ENCODE assay signal across 1 cellular context in the genomic region with DNA sequence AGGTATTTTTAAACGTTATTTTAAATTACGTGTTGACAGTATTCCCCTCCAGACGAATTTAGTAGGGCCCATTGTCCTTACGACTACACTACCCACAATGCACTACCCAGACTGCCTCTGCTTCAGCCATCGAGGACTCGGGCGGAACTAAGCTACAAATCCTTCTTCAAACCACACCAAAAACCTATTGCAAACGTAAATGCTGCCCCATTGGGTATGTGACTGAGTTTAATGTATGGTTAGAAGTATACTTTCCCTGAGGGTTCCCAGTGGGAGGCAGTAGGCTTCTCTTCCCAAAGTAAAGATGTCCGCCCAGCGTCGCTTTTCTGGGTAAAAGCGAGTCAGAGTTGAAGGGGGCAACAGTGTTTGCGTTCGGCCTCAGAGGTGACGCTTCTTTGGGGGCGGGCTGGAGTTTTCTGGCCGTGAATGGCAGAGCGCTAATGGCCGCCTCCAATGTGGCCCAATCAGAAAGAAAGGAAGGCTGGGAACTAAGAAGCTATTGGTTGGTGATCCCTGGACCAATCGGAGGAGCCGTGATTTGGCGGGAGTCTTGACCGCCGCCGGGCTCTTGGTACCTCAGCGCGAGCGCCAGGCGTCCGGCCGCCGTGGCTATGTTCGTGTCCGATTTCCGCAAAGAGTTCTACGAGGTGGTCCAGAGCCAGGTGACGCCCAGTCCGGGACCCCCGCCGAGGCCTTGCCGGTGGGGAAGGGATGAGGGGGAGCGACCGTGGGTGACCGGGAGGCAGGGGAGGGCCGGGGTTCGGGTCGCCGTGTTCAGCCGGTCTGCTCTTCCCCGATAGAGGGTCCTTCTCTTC.
TF ChIP-seq lines count a peak whose summit lies in the region.

A gene with protein sequence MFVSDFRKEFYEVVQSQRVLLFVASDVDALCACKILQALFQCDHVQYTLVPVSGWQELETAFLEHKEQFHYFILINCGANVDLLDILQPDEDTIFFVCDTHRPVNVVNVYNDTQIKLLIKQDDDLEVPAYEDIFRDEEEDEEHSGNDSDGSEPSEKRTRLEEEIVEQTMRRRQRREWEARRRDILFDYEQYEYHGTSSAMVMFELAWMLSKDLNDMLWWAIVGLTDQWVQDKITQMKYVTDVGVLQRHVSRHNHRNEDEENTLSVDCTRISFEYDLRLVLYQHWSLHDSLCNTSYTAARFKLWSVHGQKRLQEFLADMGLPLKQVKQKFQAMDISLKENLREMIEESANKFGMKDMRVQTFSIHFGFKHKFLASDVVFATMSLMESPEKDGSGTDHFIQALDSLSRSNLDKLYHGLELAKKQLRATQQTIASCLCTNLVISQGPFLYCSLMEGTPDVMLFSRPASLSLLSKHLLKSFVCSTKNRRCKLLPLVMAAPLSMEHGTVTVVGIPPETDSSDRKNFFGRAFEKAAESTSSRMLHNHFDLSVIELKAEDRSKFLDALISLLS (plus strand): TSS at position 563 of the 815 bp plus-strand sequence. CDS start 49 bp downstream, at position 612.

TF ChIP-seq in HepG2, 621 proteins besides CTCF, POLR2A, EP300 and RAD21 (continued from another document and continues in another):
- TF ChIP-seq, protein P1, sequence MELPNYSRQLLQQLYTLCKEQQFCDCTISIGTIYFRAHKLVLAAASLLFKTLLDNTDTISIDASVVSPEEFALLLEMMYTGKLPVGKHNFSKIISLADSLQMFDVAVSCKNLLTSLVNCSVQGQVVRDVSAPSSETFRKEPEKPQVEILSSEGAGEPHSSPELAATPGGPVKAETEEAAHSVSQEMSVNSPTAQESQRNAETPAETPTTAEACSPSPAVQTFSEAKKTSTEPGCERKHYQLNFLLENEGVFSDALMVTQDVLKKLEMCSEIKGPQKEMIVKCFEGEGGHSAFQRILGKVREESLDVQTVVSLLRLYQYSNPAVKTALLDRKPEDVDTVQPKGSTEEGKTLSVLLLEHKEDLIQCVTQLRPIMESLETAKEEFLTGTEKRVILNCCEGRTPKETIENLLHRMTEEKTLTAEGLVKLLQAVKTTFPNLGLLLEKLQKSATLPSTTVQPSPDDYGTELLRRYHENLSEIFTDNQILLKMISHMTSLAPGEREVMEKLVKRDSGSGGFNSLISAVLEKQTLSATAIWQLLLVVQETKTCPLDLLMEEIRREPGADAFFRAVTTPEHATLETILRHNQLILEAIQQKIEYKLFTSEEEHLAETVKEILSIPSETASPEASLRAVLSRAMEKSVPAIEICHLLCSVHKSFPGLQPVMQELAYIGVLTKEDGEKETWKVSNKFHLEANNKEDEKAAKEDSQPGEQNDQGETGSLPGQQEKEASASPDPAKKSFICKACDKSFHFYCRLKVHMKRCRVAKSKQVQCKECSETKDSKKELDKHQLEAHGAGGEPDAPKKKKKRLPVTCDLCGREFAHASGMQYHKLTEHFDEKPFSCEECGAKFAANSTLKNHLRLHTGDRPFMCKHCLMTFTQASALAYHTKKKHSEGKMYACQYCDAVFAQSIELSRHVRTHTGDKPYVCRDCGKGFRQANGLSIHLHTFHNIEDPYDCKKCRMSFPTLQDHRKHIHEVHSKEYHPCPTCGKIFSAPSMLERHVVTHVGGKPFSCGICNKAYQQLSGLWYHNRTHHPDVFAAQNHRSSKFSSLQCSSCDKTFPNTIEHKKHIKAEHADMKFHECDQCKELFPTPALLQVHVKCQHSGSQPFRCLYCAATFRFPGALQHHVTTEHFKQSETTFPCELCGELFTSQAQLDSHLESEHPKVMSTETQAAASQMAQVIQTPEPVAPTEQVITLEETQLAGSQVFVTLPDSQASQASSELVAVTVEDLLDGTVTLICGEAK (IDR thresholded peaks at IDR 0.05), result no peak
- TF ChIP-seq, protein P1 (CRISPR knock-in tag; IDR thresholded peaks at IDR 0.05), result no peak
- TF ChIP-seq MYC (CRISPR knock-in tag; IDR thresholded peaks at IDR 0.05; ENCODE audit: borderline replicate concordance) (peak; percentile 36; the same call in 1 of the 2 replicates), HOXA3 (CRISPR knock-in tag; IDR thresholded peaks at IDR 0.05) (peak; percentile 97), ZNF274 (CRISPR knock-in tag; IDR thresholded peaks at IDR 0.05) (0 out of 2 replicates have a peak, but pooled peaks have one; percentile 71), HOXA5 (CRISPR knock-in tag; IDR thresholded peaks at IDR 0.05) (no peak), HOXD1 (CRISPR knock-in tag; IDR thresholded peaks at IDR 0.05) (no peak), FIP1L1 (IDR thresholded peaks at IDR 0.05; ENCODE audit: borderline replicate concordance, insufficient read depth, low read depth, low read length) (no peak), ZFP82 (CRISPR knock-in tag; IDR thresholded peaks at IDR 0.05; ENCODE audit: borderline replicate concordance) (no peak), NONO (IDR thresholded peaks at IDR 0.05) (no peak), NONO (CRISPR knock-in tag; conservative IDR thresholded peaks at IDR 0.05) (no peak), SP4 (CRISPR knock-in tag; IDR thresholded peaks at IDR 0.05) (no peak), TOPORS (CRISPR knock-in tag; IDR thresholded peaks at IDR 0.05) (no peak), KDM2A (CRISPR knock-in tag; IDR thresholded peaks at IDR 0.05; ENCODE audit: borderline replicate concordance, low read depth) (peak; percentile 54; the same call in 1 of the 2 replicates), TBL1XR1 (IDR thresholded peaks at IDR 0.05; ENCODE audit: borderline replicate concordance, low read length, partially characterized antibody) (no peak), ATRX (CRISPR knock-in tag; IDR thresholded peaks at IDR 0.05; ENCODE audit: borderline replicate concordance) (no peak), ZNF282 (IDR thresholded peaks at IDR 0.05; ENCODE audit: partially characterized antibody) (no peak), SALL1 (CRISPR knock-in tag; IDR thresholded peaks at IDR 0.05) (peak; percentile 67), ZNF775 (CRISPR knock-in tag; IDR thresholded peaks at IDR 0.05; ENCODE audit: borderline replicate concordance) (no peak), SP2 (CRISPR knock-in tag; IDR thresholded peaks at IDR 0.05) (peak; percentile 76), PAWR (CRISPR knock-in tag; IDR thresholded peaks at IDR 0.05; ENCODE audit: borderline replicate concordance) (no peak), KLF6 (CRISPR knock-in tag; IDR thresholded peaks at IDR 0.05) (no peak), POLR2G (IDR thresholded peaks at IDR 0.05; ENCODE audit: low read depth, low read length) (peak; percentile 44; the same call in 1 of the 2 replicates), ZNF850 (CRISPR knock-in tag; conservative IDR thresholded peaks at IDR 0.05) (no peak), ZNF562 (CRISPR knock-in tag; IDR thresholded peaks at IDR 0.05; ENCODE audit: borderline replicate concordance) (no peak)
- TF ChIP-seq, protein P2, sequence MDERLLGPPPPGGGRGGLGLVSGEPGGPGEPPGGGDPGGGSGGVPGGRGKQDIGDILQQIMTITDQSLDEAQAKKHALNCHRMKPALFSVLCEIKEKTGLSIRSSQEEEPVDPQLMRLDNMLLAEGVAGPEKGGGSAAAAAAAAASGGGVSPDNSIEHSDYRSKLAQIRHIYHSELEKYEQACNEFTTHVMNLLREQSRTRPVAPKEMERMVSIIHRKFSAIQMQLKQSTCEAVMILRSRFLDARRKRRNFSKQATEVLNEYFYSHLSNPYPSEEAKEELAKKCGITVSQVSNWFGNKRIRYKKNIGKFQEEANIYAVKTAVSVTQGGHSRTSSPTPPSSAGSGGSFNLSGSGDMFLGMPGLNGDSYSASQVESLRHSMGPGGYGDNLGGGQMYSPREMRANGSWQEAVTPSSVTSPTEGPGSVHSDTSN (CRISPR knock-in tag; IDR thresholded peaks at IDR 0.05), result no peak
- TF ChIP-seq, protein P3, sequence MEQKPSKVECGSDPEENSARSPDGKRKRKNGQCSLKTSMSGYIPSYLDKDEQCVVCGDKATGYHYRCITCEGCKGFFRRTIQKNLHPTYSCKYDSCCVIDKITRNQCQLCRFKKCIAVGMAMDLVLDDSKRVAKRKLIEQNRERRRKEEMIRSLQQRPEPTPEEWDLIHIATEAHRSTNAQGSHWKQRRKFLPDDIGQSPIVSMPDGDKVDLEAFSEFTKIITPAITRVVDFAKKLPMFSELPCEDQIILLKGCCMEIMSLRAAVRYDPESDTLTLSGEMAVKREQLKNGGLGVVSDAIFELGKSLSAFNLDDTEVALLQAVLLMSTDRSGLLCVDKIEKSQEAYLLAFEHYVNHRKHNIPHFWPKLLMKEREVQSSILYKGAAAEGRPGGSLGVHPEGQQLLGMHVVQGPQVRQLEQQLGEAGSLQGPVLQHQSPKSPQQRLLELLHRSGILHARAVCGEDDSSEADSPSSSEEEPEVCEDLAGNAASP (CRISPR knock-in tag; IDR thresholded peaks at IDR 0.05; ENCODE audit: borderline replicate concordance), result no peak
- TF ChIP-seq, protein P4, sequence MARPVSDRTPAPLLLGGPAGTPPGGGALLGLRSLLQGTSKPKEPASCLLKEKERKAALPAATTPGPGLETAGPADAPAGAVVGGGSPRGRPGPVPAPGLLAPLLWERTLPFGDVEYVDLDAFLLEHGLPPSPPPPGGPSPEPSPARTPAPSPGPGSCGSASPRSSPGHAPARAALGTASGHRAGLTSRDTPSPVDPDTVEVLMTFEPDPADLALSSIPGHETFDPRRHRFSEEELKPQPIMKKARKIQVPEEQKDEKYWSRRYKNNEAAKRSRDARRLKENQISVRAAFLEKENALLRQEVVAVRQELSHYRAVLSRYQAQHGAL (CRISPR knock-in tag; IDR thresholded peaks at IDR 0.05; ENCODE audit: not compliant biosample characterization), result no peak
- TF ChIP-seq, protein P5, sequence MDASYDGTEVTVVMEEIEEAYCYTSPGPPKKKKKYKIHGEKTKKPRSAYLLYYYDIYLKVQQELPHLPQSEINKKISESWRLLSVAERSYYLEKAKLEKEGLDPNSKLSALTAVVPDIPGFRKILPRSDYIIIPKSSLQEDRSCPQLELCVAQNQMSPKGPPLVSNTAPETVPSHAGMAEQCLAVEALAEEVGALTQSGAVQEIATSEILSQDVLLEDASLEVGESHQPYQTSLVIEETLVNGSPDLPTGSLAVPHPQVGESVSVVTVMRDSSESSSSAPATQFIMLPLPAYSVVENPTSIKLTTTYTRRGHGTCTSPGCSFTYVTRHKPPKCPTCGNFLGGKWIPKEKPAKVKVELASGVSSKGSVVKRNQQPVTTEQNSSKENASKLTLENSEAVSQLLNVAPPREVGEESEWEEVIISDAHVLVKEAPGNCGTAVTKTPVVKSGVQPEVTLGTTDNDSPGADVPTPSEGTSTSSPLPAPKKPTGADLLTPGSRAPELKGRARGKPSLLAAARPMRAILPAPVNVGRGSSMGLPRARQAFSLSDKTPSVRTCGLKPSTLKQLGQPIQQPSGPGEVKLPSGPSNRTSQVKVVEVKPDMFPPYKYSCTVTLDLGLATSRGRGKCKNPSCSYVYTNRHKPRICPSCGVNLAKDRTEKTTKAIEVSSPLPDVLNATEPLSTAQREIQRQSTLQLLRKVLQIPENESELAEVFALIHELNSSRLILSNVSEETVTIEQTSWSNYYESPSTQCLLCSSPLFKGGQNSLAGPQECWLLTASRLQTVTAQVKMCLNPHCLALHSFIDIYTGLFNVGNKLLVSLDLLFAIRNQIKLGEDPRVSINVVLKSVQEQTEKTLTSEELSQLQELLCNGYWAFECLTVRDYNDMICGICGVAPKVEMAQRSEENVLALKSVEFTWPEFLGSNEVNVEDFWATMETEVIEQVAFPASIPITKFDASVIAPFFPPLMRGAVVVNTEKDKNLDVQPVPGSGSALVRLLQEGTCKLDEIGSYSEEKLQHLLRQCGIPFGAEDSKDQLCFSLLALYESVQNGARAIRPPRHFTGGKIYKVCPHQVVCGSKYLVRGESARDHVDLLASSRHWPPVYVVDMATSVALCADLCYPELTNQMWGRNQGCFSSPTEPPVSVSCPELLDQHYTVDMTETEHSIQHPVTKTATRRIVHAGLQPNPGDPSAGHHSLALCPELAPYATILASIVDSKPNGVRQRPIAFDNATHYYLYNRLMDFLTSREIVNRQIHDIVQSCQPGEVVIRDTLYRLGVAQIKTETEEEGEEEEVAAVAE (CRISPR knock-in tag; IDR thresholded peaks at IDR 0.05; ENCODE audit: borderline replicate concordance), result peak; percentile 96
- TF ChIP-seq, protein P6, sequence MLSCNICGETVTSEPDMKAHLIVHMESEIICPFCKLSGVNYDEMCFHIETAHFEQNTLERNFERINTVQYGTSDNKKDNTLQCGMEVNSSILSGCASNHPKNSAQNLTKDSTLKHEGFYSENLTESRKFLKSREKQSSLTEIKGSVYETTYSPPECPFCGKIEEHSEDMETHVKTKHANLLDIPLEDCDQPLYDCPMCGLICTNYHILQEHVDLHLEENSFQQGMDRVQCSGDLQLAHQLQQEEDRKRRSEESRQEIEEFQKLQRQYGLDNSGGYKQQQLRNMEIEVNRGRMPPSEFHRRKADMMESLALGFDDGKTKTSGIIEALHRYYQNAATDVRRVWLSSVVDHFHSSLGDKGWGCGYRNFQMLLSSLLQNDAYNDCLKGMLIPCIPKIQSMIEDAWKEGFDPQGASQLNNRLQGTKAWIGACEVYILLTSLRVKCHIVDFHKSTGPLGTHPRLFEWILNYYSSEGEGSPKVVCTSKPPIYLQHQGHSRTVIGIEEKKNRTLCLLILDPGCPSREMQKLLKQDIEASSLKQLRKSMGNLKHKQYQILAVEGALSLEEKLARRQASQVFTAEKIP (CRISPR knock-in tag; IDR thresholded peaks at IDR 0.05; ENCODE audit: borderline replicate concordance), result no peak
- TF ChIP-seq, protein P7, sequence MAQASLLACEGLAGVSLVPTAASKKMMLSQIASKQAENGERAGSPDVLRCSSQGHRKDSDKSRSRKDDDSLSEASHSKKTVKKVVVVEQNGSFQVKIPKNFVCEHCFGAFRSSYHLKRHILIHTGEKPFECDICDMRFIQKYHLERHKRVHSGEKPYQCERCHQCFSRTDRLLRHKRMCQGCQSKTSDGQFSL (CRISPR knock-in tag; IDR thresholded peaks at IDR 0.05), result no peak
